17 cellular contexts compared by ENCODE assay signal in genomic region chr12:34287986-34288962, GRCh38.
"Had no signal": no experiment of that assay in that cellular context is flagged by ENCODE, and none has a peak within 500 bp of the region (broad histone marks: within the 10 kb centered on the region; RNA-seq: fewer than 3 reads in every experiment).

No MANE protein-coding gene starts in this region.

- H3K4me1 ChIP-seq: adrenal gland, pancreas, tibial artery had no signal

- H3K27me3 ChIP-seq: adrenal gland, pancreas, tibial artery had no signal

- H3K4me3 Mint-ChIP-seq: activated CD4-positive, alpha-beta T cell treated with anti-CD3 and anti-CD28 coated beads, Interleukin-2, amount 10 ng/mL, durations not matched to agents 24 days and 14 days; activated naive CD4-positive, alpha-beta T cell treated with anti-CD3 and anti-CD28 coated beads, Interleukin-2, amount 10 ng/mL, durations not matched to agents 7 days and 5 days; effector memory CD8-positive, alpha-beta T cell; immature natural killer cell; neural crest cell; stimulated activated memory B cell treated with anti-CD40 and anti-IgM and Interleukin-4, amounts not matched to agents 10 μg/mL and 1 μg/mL and 100 μg/mL, for 72 hours; WTC11 had no signal

- H3K27me3 Mint-ChIP-seq: activated CD4-positive, alpha-beta T cell treated with anti-CD3 and anti-CD28 coated beads, Interleukin-2, amount 10 ng/mL, durations not matched to agents 24 days and 14 days; activated naive CD4-positive, alpha-beta T cell treated with anti-CD3 and anti-CD28 coated beads, Interleukin-2, amount 10 ng/mL, durations not matched to agents 7 days and 5 days; effector memory CD8-positive, alpha-beta T cell; stimulated activated memory B cell treated with anti-CD40 and anti-IgM and Interleukin-4, amounts not matched to agents 10 μg/mL and 1 μg/mL and 100 μg/mL, for 72 hours had no signal

- H3K9me3 Mint-ChIP-seq: neural crest cell had no signal

- H3K27ac Mint-ChIP-seq: activated CD4-positive, alpha-beta T cell treated with anti-CD3 and anti-CD28 coated beads, Interleukin-2, amount 10 ng/mL, durations not matched to agents 24 days and 14 days; activated naive CD4-positive, alpha-beta T cell treated with anti-CD3 and anti-CD28 coated beads, Interleukin-2, amount 10 ng/mL, durations not matched to agents 7 days and 5 days; immature natural killer cell; stimulated activated memory B cell treated with anti-CD40 and anti-IgM and Interleukin-4, amounts not matched to agents 10 μg/mL and 1 μg/mL and 100 μg/mL, for 72 hours; WTC11 had no signal

- DNase-seq: activated CD4-positive, alpha-beta T cell treated with anti-CD3 and anti-CD28 coated beads, Interleukin-2, amount 10 ng/mL, durations not matched to agents 24 days and 14 days; activated naive CD4-positive, alpha-beta T cell treated with anti-CD3 and anti-CD28 coated beads, Interleukin-2, amount 10 ng/mL, durations not matched to agents 7 days and 5 days; central memory CD4-positive, alpha-beta T cell; cortex of kidney; effector memory CD8-positive, alpha-beta T cell; immature natural killer cell; mesendoderm; stimulated activated CD4-positive, alpha-beta T cell treated with anti-CD3 and anti-CD28 coated beads, Interleukin-1b, Interleukin-23, amount 100 ng/mL, for 48 hours had no signal

- H3K36me3 ChIP-seq: adrenal gland, pancreas, tibial artery had no signal

- H3K27ac ChIP-seq: adrenal gland, pancreas, tibial artery had no signal

- H3K4me3 ChIP-seq: adrenal gland, pancreas, tibial artery had no signal

- ATAC-seq: effector memory CD8-positive, alpha-beta T cell; left colon; pancreas; Right ventricle myocardium inferior; SK-N-SH treated with all-trans-retinoic acid at 6 μM for 48 hours; stimulated activated memory B cell treated with anti-CD40 and anti-IgM and Interleukin-4, amounts not matched to agents 10 μg/mL and 1 μg/mL and 100 μg/mL, for 72 hours; WTC11 had no signal

- H3K4me1 Mint-ChIP-seq: activated CD4-positive, alpha-beta T cell treated with anti-CD3 and anti-CD28 coated beads, Interleukin-2, amount 10 ng/mL, durations not matched to agents 24 days and 14 days; activated naive CD4-positive, alpha-beta T cell treated with anti-CD3 and anti-CD28 coated beads, Interleukin-2, amount 10 ng/mL, durations not matched to agents 7 days and 5 days; immature natural killer cell; neural crest cell; stimulated activated memory B cell treated with anti-CD40 and anti-IgM and Interleukin-4, amounts not matched to agents 10 μg/mL and 1 μg/mL and 100 μg/mL, for 72 hours; WTC11 had no signal
